ENCODE assay signal across 4 cellular contexts in genomic region chr12:52669941-52670340, GRCh38. TPM values are rescaled to one million over a fixed set of nuclear protein-coding genes. Genes with fewer than 3 reads are reported as not detected.
"Had no signal": no experiment of that assay in that cellular context is flagged by ENCODE, and none has a peak within 500 bp of the region (broad histone marks: within the 10 kb centered on the region; RNA-seq: fewer than 3 reads in every experiment).

No MANE protein-coding gene starts in this region.

RNA-seq across cellular contexts. Expression of gene KRT1, which starts 10.3 kb away (rescaled TPM):
- total RNA-seq: LHCN-M2, M059J, MCF 10A, NCI-H460 had no signal

RNA-seq across cellular contexts. Expression of gene KRT2, which starts 17.9 kb away (rescaled TPM):
- total RNA-seq: LHCN-M2, M059J, MCF 10A, NCI-H460 had no signal

RNA-seq across cellular contexts. Expression of gene KRT77, which starts 33.4 kb away (rescaled TPM):
- total RNA-seq: LHCN-M2, M059J, MCF 10A, NCI-H460 had no signal

RNA-seq across cellular contexts. Expression of gene KRT73, which starts 51.6 kb away (rescaled TPM):
- total RNA-seq: LHCN-M2, M059J, MCF 10A, NCI-H460 had no signal
